Comparison of ENCODE assay signal across 7 cellular contexts in the genomic region with DNA sequence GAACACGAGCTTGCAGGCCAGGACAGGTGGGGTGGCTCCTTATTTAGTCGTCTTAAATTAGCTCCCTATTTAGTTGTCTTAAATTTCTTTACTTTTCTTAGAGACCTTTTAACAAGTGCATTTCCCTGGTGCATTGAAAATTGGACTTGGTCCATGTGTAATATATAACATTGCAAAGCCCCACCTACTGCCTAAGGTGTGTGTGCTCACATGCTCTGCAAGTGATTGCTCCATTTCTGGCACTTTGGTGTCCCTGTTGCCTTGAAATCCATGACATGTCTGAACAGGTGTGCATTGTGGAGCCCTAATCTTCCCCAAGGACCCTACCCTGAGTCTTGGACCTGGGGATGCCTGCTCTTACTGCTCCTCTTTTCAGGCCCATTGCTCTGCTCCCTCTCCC.
DNase-seq lines count a peak whose midpoint lies in the region; ATAC-seq, FAIRE-seq and TF ChIP-seq lines count a peak whose summit lies in the region.
"Not testable (repeated sequence)": the region's sequence is repeated elsewhere in the genome, so short reads cannot be mapped to it uniquely, and the experiment has no call there.

No MANE protein-coding gene starts in this region.

- not testable (repeated sequence) for H3K9me3 ChIP-seq in PC-3 (ENCODE audit: low read length); keratinocyte (ENCODE audit: control insufficient read depth, low read depth, low read length); HepG2 (ENCODE audit: low read length); small intestine (ENCODE audit: control insufficient read depth, low read depth)

- H3K36me3 ChIP-seq in PC-3 (ENCODE audit: low read depth, low read length); bronchial epithelial cell (ENCODE audit: control insufficient read depth, insufficient read depth, low read length); keratinocyte (ENCODE audit: control insufficient read depth in 2 of 2, extremely low read depth in 1 of 2, insufficient read depth in 2 of 2, low read length in 2 of 2); HepG2 (replicated peaks in 1 of 2; ENCODE audit: control insufficient read depth in 1 of 2, insufficient read depth in 2 of 2, low read length in 2 of 2); small intestine (ENCODE audit: control insufficient read depth in 2 of 2, insufficient read depth in 2 of 2, low read length in 2 of 2): not testable (repeated sequence)

- POLR2A ChIA-PET in PC-3 (lab: Charles Lee; ENCODE audit: unreplicated experiment); HepG2 (lab: Yijun Ruan, JAX): not testable (repeated sequence)

- DNase-seq in PC-3; keratinocyte (ENCODE audit: low read depth, low spot score); HepG2 (ENCODE audit: low spot score): not testable (repeated sequence)
- DNase-seq in bronchial epithelial cell (ENCODE audit: low read depth) (peak; percentile 10), epithelial cell of esophagus (ENCODE audit: low read depth) (peak; percentile 17), small intestine (peak; percentile 26)

- TF ChIP-seq RAD21 in HepG2 (CRISPR knock-in tag; IDR thresholded peaks at IDR 0.05), result not testable (repeated sequence)

- in situ Hi-C loops in HepG2 (cut with HindIII; ENCODE audit: extremely low pct_ligation_motif_present, low pct_unique_long_range_greater_than_20kb), result not testable (repeated sequence)

- FAIRE-seq in bronchial epithelial cell (lab: Jason Lieb, UNC), result peak; percentile 62
- peak; percentile 13 for FAIRE-seq in keratinocyte (lab: Jason Lieb, UNC)
- peak; percentile 37 for FAIRE-seq in HepG2 (lab: Jason Lieb, UNC)
- FAIRE-seq in small intestine (lab: Jason Lieb, UNC), result not testable (repeated sequence)

- H3K27ac ChIP-seq in 22Rv1, result 0 out of 2 replicates have a peak overlapping the region, but pooled peaks have one; percentile 17
- H3K27ac ChIP-seq in PC-3 (ENCODE audit: low read length); keratinocyte (ENCODE audit: control insufficient read depth, insufficient read depth, low read length); HepG2 (ENCODE audit: extremely low read length, insufficient read depth, low read length); small intestine (ENCODE audit: low read depth in 1 of 2, low read length in 1 of 2): not testable (repeated sequence)

- H3K27me3 ChIP-seq in PC-3 (ENCODE audit: low read length); bronchial epithelial cell (ENCODE audit: control insufficient read depth, insufficient read depth, low read length); keratinocyte (ENCODE audit: control insufficient read depth, extremely low read depth, insufficient read depth, low read length); small intestine (ENCODE audit: control insufficient read depth in 2 of 2, insufficient read depth in 2 of 2, low read length in 2 of 2): not testable (repeated sequence)
- H3K27me3 ChIP-seq in HepG2 (ENCODE audit: control insufficient read depth in 1 of 2, insufficient read depth in 2 of 2, low read length in 2 of 2), result peaks cover 1 to 14% of the 10 kb centered on the region in 2 experiments; a peak in 4 of 5 replicates

- H3K9me1 ChIP-seq in keratinocyte (ENCODE audit: control insufficient read depth, extremely low read depth, insufficient read depth, low read length), result not testable (repeated sequence)

- not testable (repeated sequence) for BruUV-seq in PC-3 (replicated peaks; lab: Mats Ljungman, UMichigan); HepG2 (replicated peaks; lab: Mats Ljungman, UMichigan)

- H3F3A ChIP-seq in PC-3 (ENCODE audit: low read length, unreplicated experiment), result not testable (repeated sequence)

- H3K4me3 ChIP-seq in PC-3 (ENCODE audit: low read length); bronchial epithelial cell (ENCODE audit: low read depth, low read length); epithelial cell of esophagus (ENCODE audit: low read length); keratinocyte (ENCODE audit: control insufficient read depth in 2 of 3, extremely low read depth in 1 of 3, insufficient read depth in 2 of 3, low read depth in 1 of 3, low read length in 3 of 3); HepG2 (replicated peaks in 1 of 3; ENCODE audit: insufficient read depth in 1 of 3, low read depth in 2 of 3, low read length in 3 of 3); small intestine (ENCODE audit: low read depth in 1 of 2, low read length in 2 of 2): not testable (repeated sequence)

- intact Hi-C loops in PC-3 (cut with micrococcal nuclease), result loop anchor here (5.0 kb wide), 1 partner anchor 45 kb away; no protein-coding TSS in a partner anchor
- intact Hi-C loops in HepG2 (cut with micrococcal nuclease; ENCODE audit: unreplicated experiment), result not testable (repeated sequence)

- not testable (repeated sequence) for H3K4me2 ChIP-seq in PC-3 (ENCODE audit: low read length); keratinocyte (ENCODE audit: control insufficient read depth, extremely low read depth, insufficient read depth, low read depth, low read length); HepG2 (ENCODE audit: low read depth, low read length)

- peak; percentile 8; the same call in 1 of the 2 replicates for ATAC-seq in PC-3
- ATAC-seq in HepG2, result not testable (repeated sequence)

- CTCF ChIA-PET in PC-3 (lab: Charles Lee); HepG2 (lab: Yijun Ruan, JAX; ENCODE audit: low intra/inter-chr PET ratio, low total read pairs): not testable (repeated sequence)

- TF ChIP-seq CTCF in 22Rv1 (IDR thresholded peaks at IDR 0.05); PC-3 (conservative IDR thresholded peaks at IDR 0.05; ENCODE audit: low read depth, low read length); bronchial epithelial cell (IDR thresholded peaks at IDR 0.05; ENCODE audit: insufficient read depth, low read length, severe bottlenecking); epithelial cell of esophagus (IDR thresholded peaks at IDR 0.05; ENCODE audit: insufficient read depth, low read depth, low read length, missing control alignments); keratinocyte (optimal IDR thresholded peaks at IDR 0.05 in 1 of 3, IDR thresholded peaks at IDR 0.05 in 1 of 3, conservative IDR thresholded peaks at IDR 0.05 in 1 of 3; ENCODE audit: extremely low read depth in 1 of 3, insufficient read depth in 2 of 3, low read length in 3 of 3); HepG2 (CRISPR knock-in tag; IDR thresholded peaks at IDR 0.05): not testable (repeated sequence)

- H4K20me1 ChIP-seq in PC-3 (ENCODE audit: low read length); keratinocyte (ENCODE audit: control insufficient read depth, extremely low read depth, insufficient read depth, low read length); HepG2 (ENCODE audit: insufficient read depth, low read length): not testable (repeated sequence)

- not testable (repeated sequence) for H3K4me1 ChIP-seq in PC-3 (ENCODE audit: insufficient read depth, low read length); keratinocyte (ENCODE audit: control insufficient read depth, extremely low read depth, insufficient read depth, low read length); HepG2 (ENCODE audit: insufficient read depth, low read length); small intestine (ENCODE audit: control insufficient read depth in 2 of 2, insufficient read depth in 1 of 2, low read depth in 1 of 2, low read length in 1 of 2)

- H3K9me2 ChIP-seq in PC-3 (replicated peaks; ENCODE audit: low read length), result not testable (repeated sequence)

- not testable (repeated sequence) for H3K9ac ChIP-seq in PC-3 (ENCODE audit: low read length); keratinocyte (ENCODE audit: control insufficient read depth, extremely low read depth, insufficient read depth, low read length); HepG2 (ENCODE audit: insufficient read depth, low read depth, low read length)

- H2AFZ ChIP-seq in PC-3 (ENCODE audit: low read length); keratinocyte (ENCODE audit: control insufficient read depth, low read length); HepG2 (ENCODE audit: low read length): not testable (repeated sequence)

- not testable (repeated sequence) for TF ChIP-seq EP300 in HepG2 (IDR thresholded peaks at IDR 0.05; ENCODE audit: low read depth in 2 of 2, low read length in 2 of 2); HepG2 (CRISPR knock-in tag; IDR thresholded peaks at IDR 0.05; ENCODE audit: borderline replicate concordance)

- dilution Hi-C loops in keratinocyte (cut with MboI; ENCODE audit: extremely low pct_ligation_motif_present, low sequenced_read_pairs), result not testable (repeated sequence)

- 0% methylated on average over 2 of the region's 2 CpGs for WGBS in HepG2 (ENCODE audit: low lambda C conversion rate)
- 16 to 69% (median 27%) methylated on average over 2 of the region's 2 CpGs for WGBS in small intestine, 3 donors

- TF ChIP-seq POLR2A in HepG2 (IDR thresholded peaks at IDR 0.05; ENCODE audit: insufficient read depth in 1 of 2, low read depth in 2 of 2, low read length in 2 of 2), result not testable (repeated sequence)

- not testable (repeated sequence) for H3K79me2 ChIP-seq in PC-3 (ENCODE audit: low read length); keratinocyte (ENCODE audit: control insufficient read depth, insufficient read depth, low read length); HepG2 (ENCODE audit: insufficient read depth, low read length)
